ENCODE assay signal across 1 cellular context in genomic region chr11:472272-472671, GRCh38.
TF ChIP-seq lines count a peak whose summit lies in the region.

No MANE protein-coding gene starts in this region.

TF ChIP-seq in HepG2, 621 proteins besides CTCF, POLR2A, EP300 and RAD21:
- no peak for TF ChIP-seq PPARG (CRISPR knock-in tag; conservative IDR thresholded peaks at IDR 0.05)
- no peak for TF ChIP-seq GFI1 (CRISPR knock-in tag; IDR thresholded peaks at IDR 0.05; ENCODE audit: borderline replicate concordance)
- TF ChIP-seq ZNF816 (CRISPR knock-in tag; IDR thresholded peaks at IDR 0.05; ENCODE audit: borderline replicate concordance): no peak
- no peak for TF ChIP-seq ZUFSP (CRISPR knock-in tag; IDR thresholded peaks at IDR 0.05; ENCODE audit: borderline replicate concordance)
- TF ChIP-seq CHD4 (IDR thresholded peaks at IDR 0.05; ENCODE audit: borderline replicate concordance, low read length): no peak
- TF ChIP-seq ZNF629 (CRISPR knock-in tag; conservative IDR thresholded peaks at IDR 0.05): no peak
- no peak for TF ChIP-seq BRF2 (CRISPR knock-in tag; IDR thresholded peaks at IDR 0.05)
- TF ChIP-seq, protein P1, sequence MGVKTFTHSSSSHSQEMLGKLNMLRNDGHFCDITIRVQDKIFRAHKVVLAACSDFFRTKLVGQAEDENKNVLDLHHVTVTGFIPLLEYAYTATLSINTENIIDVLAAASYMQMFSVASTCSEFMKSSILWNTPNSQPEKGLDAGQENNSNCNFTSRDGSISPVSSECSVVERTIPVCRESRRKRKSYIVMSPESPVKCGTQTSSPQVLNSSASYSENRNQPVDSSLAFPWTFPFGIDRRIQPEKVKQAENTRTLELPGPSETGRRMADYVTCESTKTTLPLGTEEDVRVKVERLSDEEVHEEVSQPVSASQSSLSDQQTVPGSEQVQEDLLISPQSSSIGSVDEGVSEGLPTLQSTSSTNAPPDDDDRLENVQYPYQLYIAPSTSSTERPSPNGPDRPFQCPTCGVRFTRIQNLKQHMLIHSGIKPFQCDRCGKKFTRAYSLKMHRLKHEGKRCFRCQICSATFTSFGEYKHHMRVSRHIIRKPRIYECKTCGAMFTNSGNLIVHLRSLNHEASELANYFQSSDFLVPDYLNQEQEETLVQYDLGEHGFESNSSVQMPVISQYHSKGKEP (CRISPR knock-in tag; IDR thresholded peaks at IDR 0.05): no peak
- no peak for TF ChIP-seq ZNF124 (CRISPR knock-in tag; IDR thresholded peaks at IDR 0.05)
- no peak for TF ChIP-seq UBTF (CRISPR knock-in tag; IDR thresholded peaks at IDR 0.05)
TF ChIP-seq in HepG2: peak in this region for 0.
